1 cellular context compared by ENCODE assay signal in the genomic region with DNA sequence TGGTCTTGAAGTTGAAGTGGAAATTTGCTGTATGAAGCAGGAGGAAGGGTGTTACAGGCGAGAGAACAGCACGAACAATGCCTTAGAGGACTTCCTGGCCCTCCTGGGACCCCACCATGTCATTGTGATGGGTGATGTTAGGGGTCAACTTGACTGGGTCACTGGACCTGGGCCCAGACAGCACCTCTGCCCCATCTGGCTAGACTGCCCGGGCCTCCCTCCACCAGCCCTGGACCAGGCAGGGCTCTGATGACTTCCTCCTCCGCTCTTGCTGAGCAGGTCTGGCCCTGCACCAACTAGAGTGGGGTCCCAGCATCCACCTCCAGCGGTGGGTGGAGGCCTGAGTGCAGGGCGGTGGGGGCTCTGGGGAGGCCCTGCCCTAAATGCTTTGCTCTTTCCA.
TF ChIP-seq lines count a peak whose summit lies in the region.

No MANE protein-coding gene starts in this region.

TF ChIP-seq in HepG2, 621 proteins besides CTCF, POLR2A, EP300 and RAD21:
- TF ChIP-seq SMYD3 (CRISPR knock-in tag; IDR thresholded peaks at IDR 0.05), result no peak
- no peak for TF ChIP-seq ZBTB7B (CRISPR knock-in tag; IDR thresholded peaks at IDR 0.05)
- TF ChIP-seq ZMAT3 (CRISPR knock-in tag; conservative IDR thresholded peaks at IDR 0.05), result no peak
- TF ChIP-seq ATF1 (CRISPR knock-in tag; IDR thresholded peaks at IDR 0.05), result no peak
- no peak for TF ChIP-seq KDM5A (IDR thresholded peaks at IDR 0.05; ENCODE audit: borderline replicate concordance, low read length)
- TF ChIP-seq MAF1 (CRISPR knock-in tag; IDR thresholded peaks at IDR 0.05; ENCODE audit: borderline replicate concordance), result no peak
- no peak for TF ChIP-seq ZFP37 (CRISPR knock-in tag; IDR thresholded peaks at IDR 0.05; ENCODE audit: borderline replicate concordance)
- TF ChIP-seq ZNF335 (CRISPR knock-in tag; IDR thresholded peaks at IDR 0.05), result no peak
- no peak for TF ChIP-seq ZNF644 (CRISPR knock-in tag; IDR thresholded peaks at IDR 0.05; ENCODE audit: low read depth)
- TF ChIP-seq ATRX (CRISPR knock-in tag; IDR thresholded peaks at IDR 0.05; ENCODE audit: borderline replicate concordance), result no peak
- TF ChIP-seq, protein P1, sequence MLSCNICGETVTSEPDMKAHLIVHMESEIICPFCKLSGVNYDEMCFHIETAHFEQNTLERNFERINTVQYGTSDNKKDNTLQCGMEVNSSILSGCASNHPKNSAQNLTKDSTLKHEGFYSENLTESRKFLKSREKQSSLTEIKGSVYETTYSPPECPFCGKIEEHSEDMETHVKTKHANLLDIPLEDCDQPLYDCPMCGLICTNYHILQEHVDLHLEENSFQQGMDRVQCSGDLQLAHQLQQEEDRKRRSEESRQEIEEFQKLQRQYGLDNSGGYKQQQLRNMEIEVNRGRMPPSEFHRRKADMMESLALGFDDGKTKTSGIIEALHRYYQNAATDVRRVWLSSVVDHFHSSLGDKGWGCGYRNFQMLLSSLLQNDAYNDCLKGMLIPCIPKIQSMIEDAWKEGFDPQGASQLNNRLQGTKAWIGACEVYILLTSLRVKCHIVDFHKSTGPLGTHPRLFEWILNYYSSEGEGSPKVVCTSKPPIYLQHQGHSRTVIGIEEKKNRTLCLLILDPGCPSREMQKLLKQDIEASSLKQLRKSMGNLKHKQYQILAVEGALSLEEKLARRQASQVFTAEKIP (CRISPR knock-in tag; IDR thresholded peaks at IDR 0.05; ENCODE audit: borderline replicate concordance), result no peak
- TF ChIP-seq, protein P2, sequence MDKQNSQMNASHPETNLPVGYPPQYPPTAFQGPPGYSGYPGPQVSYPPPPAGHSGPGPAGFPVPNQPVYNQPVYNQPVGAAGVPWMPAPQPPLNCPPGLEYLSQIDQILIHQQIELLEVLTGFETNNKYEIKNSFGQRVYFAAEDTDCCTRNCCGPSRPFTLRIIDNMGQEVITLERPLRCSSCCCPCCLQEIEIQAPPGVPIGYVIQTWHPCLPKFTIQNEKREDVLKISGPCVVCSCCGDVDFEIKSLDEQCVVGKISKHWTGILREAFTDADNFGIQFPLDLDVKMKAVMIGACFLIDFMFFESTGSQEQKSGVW (CRISPR knock-in tag; IDR thresholded peaks at IDR 0.05; ENCODE audit: borderline replicate concordance), result no peak
- no peak for TF ChIP-seq TCF7L2 (IDR thresholded peaks at IDR 0.05; ENCODE audit: low read depth, low read length)
